In genomic region chr16:28549301-28549899, GRCh38 we compare ENCODE assay signal across 8 cellular contexts. TPM values are rescaled to one million over a fixed set of nuclear protein-coding genes. Genes with fewer than 3 reads are reported as not detected.
DNase-seq lines count a peak whose midpoint lies in the region; ATAC-seq and TF ChIP-seq lines count a peak whose summit lies in the region.

No MANE protein-coding gene starts in this region.

- TF ChIP-seq POLR2A in HCT116 (IDR thresholded peaks at IDR 0.05; ENCODE audit: borderline replicate concordance, extremely low read depth, insufficient read depth, insufficient read length) = no peak

- H3K36me3 ChIP-seq in HCT116 (ENCODE audit: control insufficient read depth in 1 of 2, insufficient read depth in 2 of 2, low read length in 2 of 2) = no peaks in the 10 kb centered on the region

- no peaks in the 10 kb centered on the region for H3K9me2 ChIP-seq in HCT116 (ENCODE audit: insufficient read depth)

- peaks cover 4% of the 10 kb centered on the region for H3K36me3 Mint-ChIP-seq in CD4-positive, alpha-beta T cell (ENCODE audit: low read depth)
- no peaks in the 10 kb centered on the region for H3K36me3 Mint-ChIP-seq in T-helper 17 cell (ENCODE audit: low read depth)

- no peak overlapping the region for H3K4me3 ChIP-seq in HCT116 (replicated peaks in 1 of 2; ENCODE audit: low read depth in 1 of 2, low read length in 2 of 2)

- H3K79me2 ChIP-seq in HCT116 (ENCODE audit: insufficient read depth, low read length) = 0 out of 2 replicates have a peak, but pooled peaks cover under 1% of the 10 kb centered on the region

- no peak overlapping the region for H3K27ac ChIP-seq in CD4-positive, alpha-beta T cell (ENCODE audit: low read depth, low read length)
- H3K27ac ChIP-seq in HCT116 (ENCODE audit: low read depth, low read length) = no peak overlapping the region

- RAD21 ChIA-PET in HCT116 (lab: Charles Lee; ENCODE audit: low non-redundant PET in 1 of 2, low total read pairs in 2 of 2, uncharacterized antibody in 2 of 2, unreplicated experiment in 2 of 2) = interaction anchor here in 1 of 2 experiments (0.7 to 0.8 kb wide), 2 partner anchors 67 to 77 kb away, joined by 3 to 4 read pairs; partner anchors contain the start of gene NPIPB7

- H3K27me3 Mint-ChIP-seq in CD4-positive, alpha-beta T cell = no peaks in the 10 kb centered on the region
- no peaks in the 10 kb centered on the region for H3K27me3 Mint-ChIP-seq in T-helper 17 cell

- peak; percentile 90 for TF ChIP-seq RAD21 in HCT116 (IDR thresholded peaks at IDR 0.05; ENCODE audit: low read depth)

- H3K27ac Mint-ChIP-seq in CD4-positive, alpha-beta T cell = peak overlapping the region; percentile 10
- peak overlapping the region; percentile 41 for H3K27ac Mint-ChIP-seq in T-helper 17 cell

- intact Hi-C loops in CD4-positive, alpha-beta T cell (cut with DNase I, micrococcal nuclease) = loop anchor here (1.0 to 2.0 kb wide), 3 partner anchors 59 to 272 kb away; no protein-coding TSS in a partner anchor
- intact Hi-C loops in HCT116 (cut with micrococcal nuclease) = loop anchor here (1.0 to 5.0 kb wide), 3 partner anchors 227 to 337 kb away; partner anchors contain the start of gene XPO6

- no peak overlapping the region for H3K9ac ChIP-seq in HCT116 (ENCODE audit: low read length)

- no peak for ATAC-seq in CD4-positive, alpha-beta T cell (ENCODE audit: poor library complexity)
- ATAC-seq in HCT116 (peak; percentile 33), T-helper 17 cell (no peak), HG03095 (IDR thresholded peaks at IDR 0.05; ENCODE audit: unreplicated experiment) (no peak), HG03342 (IDR thresholded peaks at IDR 0.05; ENCODE audit: unreplicated experiment) (no peak)

- POLR2A ChIA-PET in CD4-positive, alpha-beta T cell (lab: Charles Lee) = interaction anchor here (0.9 to 1.4 kb wide), 3 partner anchors 55 to 239 kb away, joined by 4 to 12 read pairs (median 6); partner anchors contain the start of gene APOBR
- POLR2A ChIA-PET in HCT116 (lab: Charles Lee) = no interaction called here

- H3K9me3 Mint-ChIP-seq in CD4-positive, alpha-beta T cell = no peaks in the 10 kb centered on the region

- peak overlapping the region; percentile 40 for H3K4me2 ChIP-seq in HCT116 (ENCODE audit: low read length)

- BruUV-seq in HCT116 (replicated peaks; lab: Mats Ljungman, UMichigan) = no TSS peak

- H3K27me3 ChIP-seq in CD4-positive, alpha-beta T cell (ENCODE audit: control insufficient read depth, insufficient read depth, low read length) = no peaks in the 10 kb centered on the region
- H3K27me3 ChIP-seq in HCT116 (ENCODE audit: insufficient read depth, low read length) = no peaks in the 10 kb centered on the region

- H3K4me1 ChIP-seq in HCT116 (ENCODE audit: control insufficient read depth in 1 of 2, insufficient read depth in 2 of 2, low read length in 2 of 2) = peaks cover 0 to 14% of the 10 kb centered on the region in 2 experiments; a peak in 3 of 4 replicates

- TF ChIP-seq CTCF in CD4-positive, alpha-beta T cell (IDR thresholded peaks at IDR 0.05) = peak; percentile 77
- peak; percentile 50 to 91 (median 62) for TF ChIP-seq CTCF in HCT116 (IDR thresholded peaks at IDR 0.05 in 2 of 3, conservative IDR thresholded peaks at IDR 0.05 in 1 of 3; ENCODE audit: borderline replicate concordance in 1 of 3, insufficient read depth in 1 of 3, low read depth in 2 of 3, low read length in 2 of 3)

- no peaks in the 10 kb centered on the region for H4K20me1 ChIP-seq in HCT116 (ENCODE audit: insufficient read depth)

- DNase-seq in CD4-positive, alpha-beta T cell = peak in 1 of 10 experiments; percentile 5
- DNase-seq in HCT116 (ENCODE audit: low read depth, low spot score) = peak; percentile 33
- no peak for DNase-seq in T-helper 17 cell
- peak; percentile 47 for DNase-seq in hepatic stellate cell (ENCODE audit: low spot score)
- DNase-seq in pons (ENCODE audit: low spot score) = no peak
- DNase-seq in HuH-7 (ENCODE audit: low spot score) = no peak

- H3K9me3 ChIP-seq in CD4-positive, alpha-beta T cell (ENCODE audit: control insufficient read depth, low read length) = no peaks in the 10 kb centered on the region
- no peaks in the 10 kb centered on the region for H3K9me3 ChIP-seq in HCT116 (ENCODE audit: control insufficient read depth in 1 of 2, insufficient read depth in 1 of 2, low read depth in 1 of 2, low read length in 2 of 2)
- H3K9me3 ChIP-seq in T-helper 17 cell (ENCODE audit: control insufficient read depth, low read length, poor library complexity, severe bottlenecking) = no peaks in the 10 kb centered on the region

- H3K4me1 Mint-ChIP-seq in CD4-positive, alpha-beta T cell (ENCODE audit: low read depth) = peaks cover 14% of the 10 kb centered on the region
- peaks cover 11% of the 10 kb centered on the region for H3K4me1 Mint-ChIP-seq in T-helper 17 cell

- H2AFZ ChIP-seq in HCT116 (ENCODE audit: low read depth, low read length, poor library complexity, severe bottlenecking) = peak overlapping the region; percentile 70

- H3K4me3 Mint-ChIP-seq in CD4-positive, alpha-beta T cell = peak overlapping the region; percentile 17
- no peak overlapping the region for H3K4me3 Mint-ChIP-seq in T-helper 17 cell

- CTCF ChIA-PET in CD4-positive, alpha-beta T cell (lab: Charles Lee) = no interaction called here
- CTCF ChIA-PET in HCT116 (lab: Charles Lee) = interaction anchor here (1.0 kb wide), 1 partner anchor 57 kb away, joined by 3 read pairs; no protein-coding TSS in a partner anchor

TF ChIP-seq in HCT116, 20 proteins besides CTCF, POLR2A, EP300 and RAD21:
- TF ChIP-seq ATF3 (IDR thresholded peaks at IDR 0.05) = no peak
- no peak for TF ChIP-seq EGR1 (IDR thresholded peaks at IDR 0.05; ENCODE audit: low read depth)
- no peak for TF ChIP-seq FOSL1 (IDR thresholded peaks at IDR 0.05; ENCODE audit: low read depth)

RNA-seq across cellular contexts. Expression of gene SGF29, which starts 4.3 kb away (rescaled TPM):
- total RNA-seq in CD4-positive, alpha-beta T cell = 10 to 100 TPM; 38.9 to 40.3 TPM
- total RNA-seq in HCT116 (2021; ENCODE audit: unreplicated experiment) = 19.7 TPM
- 28.8 and 33.5 TPM in 2 replicates for polyA plus RNA-seq in HCT116 (2012)
- total RNA-seq in T-helper 17 cell = 10 to 100 TPM; 49.7 to 53.7 TPM

RNA-seq across cellular contexts. Expression of gene NUPR1, which starts 10.6 kb away (rescaled TPM):
- total RNA-seq in CD4-positive, alpha-beta T cell = not detected
- 2.2 TPM for total RNA-seq in HCT116 (2021; ENCODE audit: unreplicated experiment)
- 2.1 and 2.5 TPM in 2 replicates for polyA plus RNA-seq in HCT116 (2012)
- under 1 TPM; 0.07 to 0.13 TPM for total RNA-seq in T-helper 17 cell

RNA-seq across cellular contexts. Expression of gene IL27, which starts 42.8 kb away (rescaled TPM):
- total RNA-seq in CD4-positive, alpha-beta T cell = not detected
- total RNA-seq in HCT116 (2021; ENCODE audit: unreplicated experiment) (not detected), T-helper 17 cell (not detected)
- not detected in 2 replicates for polyA plus RNA-seq in HCT116 (2012)

RNA-seq across cellular contexts. Expression of gene SULT1A2, which starts 47.5 kb away (rescaled TPM):
- total RNA-seq in CD4-positive, alpha-beta T cell = under 1 TPM; 0.19 to 0.45 TPM
- total RNA-seq in HCT116 (2021; ENCODE audit: unreplicated experiment) (1.9 TPM), T-helper 17 cell (under 1 TPM in 1 of 2 donors, not detected in 1; 0.22 TPM)
- 1.2 and 1.4 TPM in 2 replicates for polyA plus RNA-seq in HCT116 (2012)

RNA-seq across cellular contexts. Expression of gene APOBR, which starts 55.0 kb away (rescaled TPM):
- 1 to 10 TPM; 5.6 to 6.1 TPM for total RNA-seq in CD4-positive, alpha-beta T cell
- 0.05 TPM for total RNA-seq in HCT116 (2021; ENCODE audit: unreplicated experiment)
- polyA plus RNA-seq in HCT116 (2012) = 0.07 and 0.08 TPM in 2 replicates
- total RNA-seq in T-helper 17 cell = 10 to 100 TPM; 12.6 to 13.6 TPM

Comparison
In these comparisons a context has a peak if more than half of its experiments do, and no peak if none do; other contexts are left out.
1. DNase-seq: peak in HCT116 (single experiment) and hepatic stellate cell (single experiment); none in T-helper 17 cell (0 of 3), pons (single experiment) and HuH-7 (single experiment).